ENCODE assay signal across 14 cellular contexts in the genomic region with DNA sequence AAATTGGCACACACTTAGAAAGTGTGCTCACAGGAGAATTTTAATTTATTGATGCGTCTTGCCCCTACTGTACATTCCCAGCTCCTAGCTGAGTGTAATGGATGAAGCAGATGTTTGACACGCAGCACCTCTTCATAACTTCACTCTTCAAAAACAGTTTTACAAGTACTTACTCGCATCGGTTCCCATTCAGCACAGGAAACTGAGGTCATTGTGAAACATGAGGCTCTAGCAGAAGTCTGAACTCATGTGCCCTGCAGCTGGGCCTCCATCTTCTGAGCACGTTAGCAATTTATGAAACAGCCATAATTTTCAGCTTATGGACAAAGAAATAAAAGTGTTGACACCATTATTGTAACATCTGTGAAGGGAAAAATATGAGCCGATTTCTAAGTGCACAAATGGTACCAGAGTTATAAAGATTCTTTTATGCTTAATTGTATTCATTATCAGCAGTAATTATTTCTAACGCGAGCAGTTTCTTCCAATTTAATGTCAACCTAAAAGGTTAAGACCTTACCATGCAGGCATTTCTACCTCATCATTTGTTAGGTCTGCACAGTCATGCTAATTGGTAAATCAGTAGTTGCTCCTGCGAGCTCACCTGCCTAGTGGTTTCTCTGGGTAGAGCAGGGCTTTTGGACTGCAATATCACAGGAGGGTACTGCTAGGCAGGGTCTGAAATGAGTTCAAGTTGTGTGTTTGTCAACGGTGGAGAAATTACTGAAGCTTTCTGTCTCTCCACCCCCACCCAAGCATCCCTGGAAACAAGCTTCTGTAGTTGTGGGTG.
DNase-seq lines count a peak whose midpoint lies in the region; ATAC-seq and TF ChIP-seq lines count a peak whose summit lies in the region.
"Had no signal": no experiment of that assay in that cellular context is flagged by ENCODE, and none has a peak within 500 bp of the region (broad histone marks: within the 10 kb centered on the region; RNA-seq: fewer than 3 reads in every experiment).

No MANE protein-coding gene starts in this region.

- TF ChIP-seq CTCF in NB4 (IDR thresholded peaks at IDR 0.05; ENCODE audit: low read depth, low read length): no peak

- no peaks in the 10 kb centered on the region for H3K36me3 Mint-ChIP-seq in activated CD4-positive, alpha-beta T cell treated with anti-CD3 and anti-CD28 coated beads, Interleukin-2, amount 10 ng/mL, durations not matched to agents 24 days and 14 days (ENCODE audit: low read depth)

- H3K9me3 Mint-ChIP-seq in activated CD4-positive, alpha-beta T cell treated with anti-CD3 and anti-CD28 coated beads, Interleukin-2, amount 10 ng/mL, durations not matched to agents 24 days and 14 days: no peaks in the 10 kb centered on the region

- H3K27me3 Mint-ChIP-seq in activated CD4-positive, alpha-beta T cell treated with anti-CD3 and anti-CD28 coated beads, Interleukin-2, amount 10 ng/mL, durations not matched to agents 24 days and 14 days: peaks cover 3% of the 10 kb centered on the region

- H3K4me3 ChIP-seq in NB4 (ENCODE audit: low read depth, low read length): no peak overlapping the region
- H3K4me3 ChIP-seq: upper lobe of right lung had no signal

- no peak for TF ChIP-seq POLR2A in NB4 (IDR thresholded peaks at IDR 0.05; ENCODE audit: extremely low read depth, insufficient read length)

- no peak overlapping the region for H3K27ac Mint-ChIP-seq in activated CD4-positive, alpha-beta T cell treated with anti-CD3 and anti-CD28 coated beads, Interleukin-2, amount 10 ng/mL, durations not matched to agents 24 days and 14 days

- H3K4me1 Mint-ChIP-seq in activated CD4-positive, alpha-beta T cell treated with anti-CD3 and anti-CD28 coated beads, Interleukin-2, amount 10 ng/mL, durations not matched to agents 24 days and 14 days: peaks cover 9% of the 10 kb centered on the region

- H3K4me3 Mint-ChIP-seq in activated CD4-positive, alpha-beta T cell treated with anti-CD3 and anti-CD28 coated beads, Interleukin-2, amount 10 ng/mL, durations not matched to agents 24 days and 14 days: no peak overlapping the region

- intact Hi-C loops in activated CD4-positive, alpha-beta T cell treated with anti-CD3 and anti-CD28 coated beads, Interleukin-2, amount 10 ng/mL, durations not matched to agents 24 days and 14 days (cut with micrococcal nuclease): no loop called here

- peak; percentile 63 for DNase-seq in activated CD4-positive, alpha-beta T cell treated with anti-CD3 and anti-CD28 coated beads, Interleukin-2, amount 10 ng/mL, durations not matched to agents 24 days and 14 days
- DNase-seq in activated CD4-positive, alpha-beta T cell treated with anti-CD3 and anti-CD28 coated beads, Interleukin-2, amount 50 U/mL, for 1 hour: no peak
- peak; percentile 81 for DNase-seq in NB4 (ENCODE audit: low read depth)
- DNase-seq in islet precursor cell: peak; percentile 46
- DNase-seq in DMS153 treated with DMSO at 0.1 percent for 48 hours (lab: John Stamatoyannopoulos, UW; ENCODE audit: unreplicated experiment): no peak
- DNase-seq: ACHN, cortex of kidney, NCI-H1417 treated with DMSO at 0.1 percent for 48 hours, NCI-H524, T1000, upper lobe of right lung had no signal

- ATAC-seq in GM18867 (IDR thresholded peaks at IDR 0.05; ENCODE audit: unreplicated experiment) (peak; percentile 70), HG02678 (IDR thresholded peaks at IDR 0.05; ENCODE audit: unreplicated experiment) (no peak), HG03139 (IDR thresholded peaks at IDR 0.05; ENCODE audit: unreplicated experiment) (no peak)
- ATAC-seq: upper lobe of right lung had no signal

Comparison
In these comparisons a context has a peak if more than half of its experiments do, and no peak if none do; other contexts are left out.
1. DNase-seq: peak in activated CD4-positive, alpha-beta T cell treated with anti-CD3 and anti-CD28 coated beads, Interleukin-2, amount 10 ng/mL, durations not matched to agents 24 days and 14 days (single experiment), NB4 (single experiment) and islet precursor cell (single experiment); none in activated CD4-positive, alpha-beta T cell treated with anti-CD3 and anti-CD28 coated beads, Interleukin-2, amount 50 U/mL, for 1 hour (single experiment) and DMS153 treated with DMSO at 0.1 percent for 48 hours (single experiment).